Comparison of ENCODE assay signal across 8 cellular contexts in the genomic region with DNA sequence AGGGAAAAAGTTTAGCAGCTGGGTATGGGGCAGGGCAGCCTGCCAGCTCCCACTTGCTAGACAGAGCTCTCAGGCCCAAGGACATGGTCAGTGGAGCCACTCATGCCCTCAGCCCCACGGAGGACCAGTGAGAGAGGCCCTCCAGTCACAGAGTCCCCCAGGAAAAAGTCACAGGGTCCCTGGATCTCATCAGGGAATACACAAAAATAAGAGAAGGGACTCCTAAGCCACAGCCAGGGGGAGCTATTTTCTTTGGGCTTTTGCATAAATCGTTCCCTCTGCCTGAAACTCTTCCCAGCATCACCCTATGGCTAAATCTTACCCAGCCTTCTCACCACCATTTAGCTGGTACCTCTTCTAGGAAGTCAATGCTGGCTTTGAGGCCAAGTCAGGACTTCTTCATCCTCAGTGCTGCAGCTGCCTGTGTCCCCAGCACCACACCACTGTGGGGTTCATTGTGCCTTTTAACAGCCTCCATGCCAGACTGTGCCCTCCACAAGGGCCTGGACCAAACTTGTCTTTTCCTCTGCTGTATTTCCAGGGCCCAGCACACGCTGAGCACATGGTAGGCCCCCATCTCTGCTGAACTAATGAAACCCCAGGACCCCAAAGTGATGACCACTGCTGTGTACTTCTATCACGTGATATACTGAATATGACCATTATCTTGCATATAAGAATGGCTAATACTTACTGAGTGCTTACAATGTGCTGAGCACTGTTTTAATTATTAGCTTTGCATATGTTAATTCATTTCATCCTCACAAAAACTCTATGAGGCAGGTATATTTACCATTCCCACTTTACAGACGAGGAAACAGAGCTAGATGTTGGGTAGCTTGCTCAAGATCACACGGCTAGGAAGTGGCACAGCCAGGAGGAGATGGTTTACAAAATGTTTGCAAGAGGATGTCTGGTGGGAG.
DNase-seq lines count a peak whose midpoint lies in the region; ATAC-seq and TF ChIP-seq lines count a peak whose summit lies in the region.

No MANE protein-coding gene starts in this region.

- H4K20me1 ChIP-seq in BLaER1 treated with 17β-estradiol and CSF1 and Interleukin-3, amounts not matched to agents 10 nM and 100 nM: peaks cover 15 to 50% (median 31%) of the 10 kb centered on the region in 11 experiments; a peak in 19 of 22 replicates

- ATAC-seq in HG02763 (IDR thresholded peaks at IDR 0.05; ENCODE audit: unreplicated experiment): no peak

- no peaks in the 10 kb centered on the region for H3K27me3 ChIP-seq in BLaER1 treated with 17β-estradiol and CSF1 and Interleukin-3, amounts not matched to agents 10 nM and 100 nM
- no peaks in the 10 kb centered on the region for H3K27me3 ChIP-seq in adipocyte (replicated peaks; ENCODE audit: control insufficient read depth, insufficient read depth, low read length)

- H3K9ac ChIP-seq in BLaER1 treated with 17β-estradiol and CSF1 and Interleukin-3, amounts not matched to agents 10 nM and 100 nM: peak overlapping the region; percentile 92 to 100 (median 99)
- H3K9ac ChIP-seq in adipocyte (ENCODE audit: low read length): peak overlapping the region; percentile 98

- H3K27ac ChIP-seq in BLaER1 treated with 17β-estradiol and CSF1 and Interleukin-3, amounts not matched to agents 10 nM and 100 nM: peak overlapping the region; percentile 97 to 100 (median 100); a peak in 17 of 22 replicates

- peak overlapping the region; percentile 77 to 93 (median 84) for H3K4me3 ChIP-seq in BLaER1 treated with 17β-estradiol and CSF1 and Interleukin-3, amounts not matched to agents 10 nM and 100 nM
- H3K4me3 ChIP-seq in adipocyte (ENCODE audit: low read length) (peak overlapping the region; percentile 93), skeletal muscle cell (ENCODE audit: low read depth, low read length) (peak overlapping the region; percentile 90)

- peak; percentile 55 for DNase-seq in GM20000 (ENCODE audit: low spot score)
- DNase-seq in NCI-H526 (lab: John Stamatoyannopoulos, UW): peak; percentile 68 to 86
- DNase-seq in adipocyte (ENCODE audit: low read depth): peak; percentile 81
- DNase-seq in hepatic stellate cell (ENCODE audit: low spot score): peak; percentile 76
- DNase-seq in skeletal muscle cell (ENCODE audit: low read depth): no peak
- no peak for DNase-seq in T-helper 9 cell

- H3K9me3 ChIP-seq in BLaER1 treated with 17β-estradiol and CSF1 and Interleukin-3, amounts not matched to agents 10 nM and 100 nM (replicated peaks in 1 of 11): no peaks in the 10 kb centered on the region; a peak in 2 of 22 replicates
- H3K9me3 ChIP-seq in adipocyte (ENCODE audit: control insufficient read depth, low read length): no peaks in the 10 kb centered on the region

- peaks cover 46 to 48% (median 47%) of the 10 kb centered on the region in 11 experiments for H3K36me3 ChIP-seq in BLaER1 treated with 17β-estradiol and CSF1 and Interleukin-3, amounts not matched to agents 10 nM and 100 nM
- peaks cover 34% of the 10 kb centered on the region for H3K36me3 ChIP-seq in adipocyte (ENCODE audit: control insufficient read depth, insufficient read depth, low read length, severe bottlenecking)

- peak; percentile 44 for TF ChIP-seq CTCF in GM20000 (IDR thresholded peaks at IDR 0.05; ENCODE audit: extremely low read depth, missing control alignments)

- H3K4me1 ChIP-seq in BLaER1 treated with 17β-estradiol and CSF1 and Interleukin-3, amounts not matched to agents 10 nM and 100 nM: peaks cover 26 to 53% (median 42%) of the 10 kb centered on the region in 10 experiments
- peaks cover 35% of the 10 kb centered on the region for H3K4me1 ChIP-seq in adipocyte (ENCODE audit: control insufficient read depth, insufficient read depth, low read length)

- H3K4me2 ChIP-seq in BLaER1 treated with 17β-estradiol and CSF1 and Interleukin-3, amounts not matched to agents 10 nM and 100 nM: peak overlapping the region; percentile 85 to 98 (median 95)

Comparison
In these comparisons a context has a peak if more than half of its experiments do, and no peak if none do; other contexts are left out.
1. DNase-seq: peak in GM20000 (single experiment), NCI-H526 (2 of 2), adipocyte (single experiment) and hepatic stellate cell (single experiment); none in skeletal muscle cell (single experiment) and T-helper 9 cell (single experiment).
2. Peak in every context shown above with its lines, with median percentiles within 50 percentile points of each other: H3K4me3 ChIP-seq.